ENCODE assay signal across 19 cellular contexts in genomic region chr2:200486529-200486928, GRCh38.
"Had no signal": no experiment of that assay in that cellular context is flagged by ENCODE, and none has a peak within 500 bp of the region (broad histone marks: within the 10 kb centered on the region; RNA-seq: fewer than 3 reads in every experiment).

No MANE protein-coding gene starts in this region.

- H3K4me1 ChIP-seq: left ventricle myocardium inferior had no signal

- H3K27me3 Mint-ChIP-seq: activated CD4-positive, alpha-beta T cell treated with anti-CD3 and anti-CD28 coated beads, Interleukin-2, amount 10 ng/mL, durations not matched to agents 7 days and 5 days had no signal

- H3K9me3 Mint-ChIP-seq: activated B cell treated with CpG ODN at 0.5 μM for 24 hours; activated naive CD4-positive, alpha-beta T cell treated with anti-CD3 and anti-CD28 coated beads, Interleukin-2, amount 50 U/mL, for 72 hours; memory B cell; natural killer cell; T-helper 2 cell treated with Interferon-gamma antibody and Interleukin-4, amounts not matched to agents 5 μg/mL and 100 μg/mL, for 36 hours had no signal

- DNase-seq: activated B cell treated with CpG ODN at 0.5 μM for 24 hours; activated CD4-positive, alpha-beta T cell treated with anti-CD3 and anti-CD28 coated beads, Interleukin-2, amount 10 ng/mL, durations not matched to agents 7 days and 5 days; activated CD8-positive, alpha-beta memory T cell treated with anti-CD3 and anti-CD28 coated beads, Interleukin-2, amount 50 U/mL, for 48 hours; activated gamma-delta T cell; activated T-cell treated with anti-CD3 and anti-CD28 coated beads, Interleukin-2, amount 50 U/mL, for 72 hours; anterior cingulate cortex; hippocampal formation; left ventricle myocardium inferior; natural killer cell; stimulated activated CD4-positive, alpha-beta T cell treated with anti-CD3 and anti-CD28 coated beads, Interleukin-15, amount 100 ng/mL, for 24 hours; stimulated activated CD4-positive, alpha-beta T cell treated with anti-CD3 and anti-CD28 coated beads, Interleukin-4, amount 100 ng/mL, for 1 hour; stimulated activated naive CD4-positive, alpha-beta T cell treated with Interleukin-2 at 50 U/mL for 16 hours; substantia nigra had no signal

- H3K4me1 Mint-ChIP-seq: activated B cell treated with CpG ODN at 0.5 μM for 24 hours, memory B cell, natural killer cell had no signal

- H3K27me3 ChIP-seq: tibial nerve, vagina had no signal

- H3K27ac Mint-ChIP-seq: activated B cell treated with CpG ODN at 0.5 μM for 24 hours; activated CD4-positive, alpha-beta T cell treated with anti-CD3 and anti-CD28 coated beads, Interleukin-2, amount 10 ng/mL, durations not matched to agents 7 days and 5 days; activated naive CD4-positive, alpha-beta T cell treated with anti-CD3 and anti-CD28 coated beads, Interleukin-2, amount 50 U/mL, for 72 hours; activated T-cell treated with anti-CD3 and anti-CD28 coated beads, Interleukin-2, amount 50 U/mL, for 72 hours; memory B cell; natural killer cell; T-helper 2 cell treated with Interferon-gamma antibody and Interleukin-4, amounts not matched to agents 5 μg/mL and 100 μg/mL, for 36 hours had no signal

- H3K4me3 Mint-ChIP-seq: activated B cell treated with CpG ODN at 0.5 μM for 24 hours; activated CD4-positive, alpha-beta T cell treated with anti-CD3 and anti-CD28 coated beads, Interleukin-2, amount 10 ng/mL, durations not matched to agents 7 days and 5 days; activated T-cell treated with anti-CD3 and anti-CD28 coated beads, Interleukin-2, amount 50 U/mL, for 72 hours; memory B cell; natural killer cell; T-helper 2 cell treated with Interferon-gamma antibody and Interleukin-4, amounts not matched to agents 5 μg/mL and 100 μg/mL, for 36 hours had no signal

- ATAC-seq: activated naive CD4-positive, alpha-beta T cell treated with anti-CD3 and anti-CD28 coated beads, Interleukin-2, amount 50 U/mL, for 72 hours; activated T-cell treated with anti-CD3 and anti-CD28 coated beads, Interleukin-2, amount 50 U/mL, for 72 hours; esophagus mucosa; natural killer cell had no signal

- H3K27ac ChIP-seq: left ventricle myocardium inferior, tibial nerve, vagina had no signal
